In genomic region chr10:11797847-11798633, GRCh38 we compare ENCODE assay signal across 2 cellular contexts.
TF ChIP-seq lines count a peak whose summit lies in the region.

No MANE protein-coding gene starts in this region.

TF ChIP-seq in GM23338, 12 proteins besides CTCF, POLR2A, EP300 and RAD21:
- TF ChIP-seq ZNF462 (CRISPR knock-in tag; IDR thresholded peaks at IDR 0.05), result no peak
- TF ChIP-seq NANOG (IDR thresholded peaks at IDR 0.05; ENCODE audit: borderline replicate concordance), result no peak
- TF ChIP-seq CREB1 (CRISPR knock-in tag; IDR thresholded peaks at IDR 0.05; ENCODE audit: low read depth), result no peak
- no peak for TF ChIP-seq EZH2phosphoT487 (IDR thresholded peaks at IDR 0.05; ENCODE audit: unreplicated experiment)
- TF ChIP-seq STAT1 (IDR thresholded peaks at IDR 0.05; ENCODE audit: unreplicated experiment), result no peak

TF ChIP-seq in endothelial cell of umbilical vein, 7 proteins besides CTCF, POLR2A, EP300 and RAD21:
- no peak for TF ChIP-seq POLR2AphosphoS5 (IDR thresholded peaks at IDR 0.05; ENCODE audit: insufficient read depth, low read depth, low read length)
- no peak for TF ChIP-seq JUN (IDR thresholded peaks at IDR 0.05; ENCODE audit: borderline replicate concordance, insufficient read depth, insufficient read length, low read depth)
- no peak for TF ChIP-seq MYC (IDR thresholded peaks at IDR 0.05; ENCODE audit: low read depth, low read length)
- TF ChIP-seq FOS (IDR thresholded peaks at IDR 0.05; ENCODE audit: borderline replicate concordance, insufficient read depth, low read length), result no peak
- no peak for TF ChIP-seq EZH2 (IDR thresholded peaks at IDR 0.05; ENCODE audit: borderline replicate concordance, low read depth, low read length, severe bottlenecking)
- TF ChIP-seq MAX (IDR thresholded peaks at IDR 0.05; ENCODE audit: insufficient read depth, insufficient read length), result no peak
